In genomic region chr10:26225322-26225721, GRCh38 we compare ENCODE assay signal across 25 cellular contexts. TPM values are rescaled to one million over a fixed set of nuclear protein-coding genes. Genes with fewer than 3 reads are reported as not detected.
"Had no signal": no experiment of that assay in that cellular context is flagged by ENCODE, and none has a peak within 500 bp of the region (broad histone marks: within the 10 kb centered on the region; RNA-seq: fewer than 3 reads in every experiment).

No MANE protein-coding gene starts in this region.

- H3K4me2 ChIP-seq: PC-9 had no signal

- ATAC-seq: HepG2, Right ventricle myocardium inferior, SK-N-SH treated with all-trans-retinoic acid at 6 μM for 48 hours had no signal

- H3K36me3 ChIP-seq: MG63, Peyer's patch, SJCRH30 had no signal

- H2AFZ ChIP-seq: PC-9 had no signal

- FAIRE-seq: HepG2 had no signal

- H3K4me1 ChIP-seq: Peyer's patch, SJCRH30 had no signal

- H3K9me3 ChIP-seq: MG63, Peyer's patch, SJCRH30 had no signal

- DNase-seq: IMR-90; Karpas-422; KG1; MG63; NCI-H1092; NCI-H1105 treated with DMSO at 0.1 percent for 48 hours; NCI-H1417 treated with DMSO at 0.1 percent for 48 hours; NCI-H1694; NCI-H187 treated with DMSO at 0.1 percent for 48 hours; NCI-H2029 treated with DMSO at 0.1 percent for 48 hours; NCI-H2227 treated with DMSO at 0.1 percent for 48 hours; NCI-H524; NCI-H82; NK-92 treated with Interleukin-12 subunit alpha and Interleukin-12 subunit beta, amount 100 ng/mL, for 24 hours; OCI-M1; PC-9; Peyer's patch; SHP77 treated with DMSO at 0.1 percent for 48 hours; SJCRH30 had no signal

- H3K27ac ChIP-seq: PC-9, Peyer's patch, SJCRH30 had no signal

- H3K4me3 ChIP-seq: MG63, PC-9, Peyer's patch, SJCRH30 had no signal

RNA-seq across cellular contexts. Expression of gene GAD2, which starts 8.7 kb away (rescaled TPM):
- total RNA-seq: HepG2, HT1080, IMR-90, NCI-H460, PC-9, Peyer's patch, Right ventricle myocardium inferior, RPMI7951, SJCRH30 had no signal
- polyA plus RNA-seq: HepG2, IMR-90 had no signal
